ENCODE assay signal across 1 cellular context in the genomic region with DNA sequence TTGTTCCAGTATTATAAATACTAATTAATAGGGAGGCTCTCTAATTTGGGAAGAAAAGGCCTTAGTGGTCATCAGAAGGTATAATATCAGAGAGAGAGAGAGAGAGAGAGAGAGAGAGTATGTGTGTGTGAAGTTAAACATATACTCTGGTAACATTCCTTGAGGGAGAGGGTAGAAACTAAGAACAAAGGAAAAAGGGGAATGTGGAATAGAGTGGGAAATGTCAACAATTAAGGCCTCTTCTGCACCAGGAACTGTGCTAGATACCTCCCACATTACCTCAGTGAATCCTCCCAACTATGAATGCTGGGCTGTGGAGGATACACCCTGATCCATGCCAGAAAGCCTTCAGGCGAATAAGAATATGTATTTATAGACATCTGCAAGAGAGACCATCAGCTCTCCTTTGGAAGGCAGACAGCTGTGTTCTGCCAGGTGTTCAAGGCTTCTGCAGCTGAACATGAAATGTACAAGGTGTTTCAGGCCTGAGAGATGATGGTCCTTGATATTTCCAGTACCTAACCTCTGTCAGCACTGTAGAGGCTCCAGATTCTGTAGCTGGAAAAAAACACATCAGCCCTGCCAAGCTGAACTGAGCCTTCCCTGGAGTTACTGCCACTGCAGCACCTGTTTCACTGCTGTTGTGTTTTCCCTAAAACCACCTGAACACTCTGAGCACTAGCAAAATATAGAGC.
TF ChIP-seq lines count a peak whose summit lies in the region.

No MANE protein-coding gene starts in this region.

TF ChIP-seq in A549, 52 proteins besides CTCF, POLR2A, EP300 and RAD21 (continued from another document):
- TF ChIP-seq NPAS2 (CRISPR knock-in tag; IDR thresholded peaks at IDR 0.05; ENCODE audit: borderline replicate concordance) = no peak
